13 cellular contexts compared by ENCODE assay signal in genomic region chr20:15332711-15333160, GRCh38.
DNase-seq lines count a peak whose midpoint lies in the region; ATAC-seq and TF ChIP-seq lines count a peak whose summit lies in the region.
"Had no signal": no experiment of that assay in that cellular context is flagged by ENCODE, and none has a peak within 500 bp of the region (broad histone marks: within the 10 kb centered on the region; RNA-seq: fewer than 3 reads in every experiment).

No MANE protein-coding gene starts in this region.

- H3K9me3 Mint-ChIP-seq in progenitor cell of endocrine pancreas (ENCODE audit: low read depth): no peaks in the 10 kb centered on the region

- no peaks in the 10 kb centered on the region for H3K27me3 Mint-ChIP-seq in progenitor cell of endocrine pancreas

- no peaks in the 10 kb centered on the region for H3K36me3 Mint-ChIP-seq in progenitor cell of endocrine pancreas (ENCODE audit: insufficient read depth)

- no peak overlapping the region for H3K27ac Mint-ChIP-seq in progenitor cell of endocrine pancreas

- TF ChIP-seq CTCF in progenitor cell of endocrine pancreas (IDR thresholded peaks at IDR 0.05; ENCODE audit: unreplicated experiment): no peak

- H3K4me3 Mint-ChIP-seq in progenitor cell of endocrine pancreas (ENCODE audit: low read depth): no peak overlapping the region

- ATAC-seq in GM18511 (IDR thresholded peaks at IDR 0.05; ENCODE audit: unreplicated experiment): peak; percentile 77
- peak; percentile 90 for ATAC-seq in GM21360 (IDR thresholded peaks at IDR 0.05; ENCODE audit: unreplicated experiment)
- ATAC-seq in HG02938 (IDR thresholded peaks at IDR 0.05; ENCODE audit: unreplicated experiment): peak; percentile 75
- peak; percentile 57 for ATAC-seq in HG03521 (IDR thresholded peaks at IDR 0.05; ENCODE audit: unreplicated experiment)
- ATAC-seq: gastrocnemius medialis, left cardiac atrium, upper lobe of right lung had no signal

- H3K4me1 Mint-ChIP-seq in progenitor cell of endocrine pancreas (ENCODE audit: low read depth): peaks cover 21% of the 10 kb centered on the region

- DNase-seq in NCI-H1436 (lab: John Stamatoyannopoulos, UW): no peak
- no peak for DNase-seq in NCI-H1930 (lab: John Stamatoyannopoulos, UW)
- no peak for DNase-seq in NCI-H774 (lab: John Stamatoyannopoulos, UW)
- DNase-seq in progenitor cell of endocrine pancreas (ENCODE audit: low spot score, unreplicated experiment): no peak
- DNase-seq: amniotic stem cell, gastrocnemius medialis, left cardiac atrium, NCI-H446 treated with DMSO at 0.1 percent for 48 hours, upper lobe of right lung had no signal
